ENCODE assay signal across 13 cellular contexts in genomic region chr7:26958834-26959233, GRCh38.
DNase-seq lines count a peak whose midpoint lies in the region; TF ChIP-seq lines count a peak whose summit lies in the region.
"Had no signal": no experiment of that assay in that cellular context is flagged by ENCODE, and none has a peak within 500 bp of the region (broad histone marks: within the 10 kb centered on the region; RNA-seq: fewer than 3 reads in every experiment).

No MANE protein-coding gene starts in this region.

- no peak overlapping the region for H3K4me3 ChIP-seq in epithelial cell of esophagus (ENCODE audit: low read length)

- peak; percentile 80 for DNase-seq in DMS53 (lab: John Stamatoyannopoulos, UW)
- DNase-seq in NCI-H460 (ENCODE audit: extremely low read depth, low read depth): peak; percentile 40
- DNase-seq in epithelial cell of esophagus (ENCODE audit: low read depth): peak; percentile 86
- DNase-seq in nephron progenitor cell: no peak
- DNase-seq in amygdala (lab: John Stamatoyannopoulos, UW): no peak
- DNase-seq in T-helper 2 cell treated with Interferon-gamma antibody and Interleukin-4, amounts not matched to agents 5 μg/mL and 100 μg/mL, for 36 hours (ENCODE audit: low spot score): no peak
- no peak for DNase-seq in MV-4-11 (lab: John Stamatoyannopoulos, UW)
- DNase-seq in GM13977 (ENCODE audit: low spot score): no peak
- DNase-seq: activated gamma-delta T cell treated with Interleukin-2 at 50 U/mL for 16 hours; cerebellar nuclear complex; NCI-H1694 treated with DMSO at 0.1 percent for 48 hours; NK-92 treated with Interleukin-12 subunit alpha and Interleukin-12 subunit beta, amount 100 ng/mL, for 24 hours; stimulated activated CD8-positive, alpha-beta memory T cell treated with anti-CD3 and anti-CD28 coated beads, Interleukin-4, amount 100 ng/mL, for 48 hours had no signal

- in situ Hi-C loops in GM13977 (cut with MboI; ENCODE audit: low pct_unique_long_range_greater_than_20kb, low sequenced_read_pairs, unreplicated experiment): no loop called here

- H3K9me3 Mint-ChIP-seq in nephron progenitor cell: no peaks in the 10 kb centered on the region
- no peaks in the 10 kb centered on the region for H3K9me3 Mint-ChIP-seq in T-helper 2 cell treated with Interferon-gamma antibody and Interleukin-4, amounts not matched to agents 5 μg/mL and 100 μg/mL, for 36 hours

- TF ChIP-seq CTCF in epithelial cell of esophagus (IDR thresholded peaks at IDR 0.05; ENCODE audit: insufficient read depth, low read depth, low read length, missing control alignments) (no peak), nephron progenitor cell (IDR thresholded peaks at IDR 0.05) (no peak), GM13977 (IDR thresholded peaks at IDR 0.05; ENCODE audit: extremely low read depth, insufficient read depth, missing control alignments) (no peak)

- peaks cover 9% of the 10 kb centered on the region for H3K4me1 Mint-ChIP-seq in nephron progenitor cell
- H3K4me1 Mint-ChIP-seq in T-helper 2 cell treated with Interferon-gamma antibody and Interleukin-4, amounts not matched to agents 5 μg/mL and 100 μg/mL, for 36 hours (ENCODE audit: low read depth): no peaks in the 10 kb centered on the region

- no peaks in the 10 kb centered on the region for H3K36me3 Mint-ChIP-seq in nephron progenitor cell (ENCODE audit: low read depth)
- H3K36me3 Mint-ChIP-seq in T-helper 2 cell treated with Interferon-gamma antibody and Interleukin-4, amounts not matched to agents 5 μg/mL and 100 μg/mL, for 36 hours (ENCODE audit: low read depth): no peaks in the 10 kb centered on the region

- H3K27ac Mint-ChIP-seq in nephron progenitor cell: peak overlapping the region; percentile 53
- no peak overlapping the region for H3K27ac Mint-ChIP-seq in T-helper 2 cell treated with Interferon-gamma antibody and Interleukin-4, amounts not matched to agents 5 μg/mL and 100 μg/mL, for 36 hours

- peaks cover 4% of the 10 kb centered on the region for H3K27me3 Mint-ChIP-seq in nephron progenitor cell (ENCODE audit: low read depth, poor library complexity)
- H3K27me3 Mint-ChIP-seq in T-helper 2 cell treated with Interferon-gamma antibody and Interleukin-4, amounts not matched to agents 5 μg/mL and 100 μg/mL, for 36 hours (ENCODE audit: low read depth): peaks cover 2% of the 10 kb centered on the region

- H3K4me3 Mint-ChIP-seq in nephron progenitor cell: no peak overlapping the region
- H3K4me3 Mint-ChIP-seq in T-helper 2 cell treated with Interferon-gamma antibody and Interleukin-4, amounts not matched to agents 5 μg/mL and 100 μg/mL, for 36 hours: no peak overlapping the region

Comparison
In these comparisons a context has a peak if more than half of its experiments do, and no peak if none do; other contexts are left out.
1. DNase-seq: peak in DMS53 (single experiment), NCI-H460 (single experiment) and epithelial cell of esophagus (single experiment); none in nephron progenitor cell (single experiment), amygdala (0 of 56), T-helper 2 cell treated with Interferon-gamma antibody and Interleukin-4, amounts not matched to agents 5 μg/mL and 100 μg/mL, for 36 hours (single experiment), MV-4-11 (single experiment) and GM13977 (single experiment).